Comparison of ENCODE assay signal across 8 cellular contexts in the genomic region with DNA sequence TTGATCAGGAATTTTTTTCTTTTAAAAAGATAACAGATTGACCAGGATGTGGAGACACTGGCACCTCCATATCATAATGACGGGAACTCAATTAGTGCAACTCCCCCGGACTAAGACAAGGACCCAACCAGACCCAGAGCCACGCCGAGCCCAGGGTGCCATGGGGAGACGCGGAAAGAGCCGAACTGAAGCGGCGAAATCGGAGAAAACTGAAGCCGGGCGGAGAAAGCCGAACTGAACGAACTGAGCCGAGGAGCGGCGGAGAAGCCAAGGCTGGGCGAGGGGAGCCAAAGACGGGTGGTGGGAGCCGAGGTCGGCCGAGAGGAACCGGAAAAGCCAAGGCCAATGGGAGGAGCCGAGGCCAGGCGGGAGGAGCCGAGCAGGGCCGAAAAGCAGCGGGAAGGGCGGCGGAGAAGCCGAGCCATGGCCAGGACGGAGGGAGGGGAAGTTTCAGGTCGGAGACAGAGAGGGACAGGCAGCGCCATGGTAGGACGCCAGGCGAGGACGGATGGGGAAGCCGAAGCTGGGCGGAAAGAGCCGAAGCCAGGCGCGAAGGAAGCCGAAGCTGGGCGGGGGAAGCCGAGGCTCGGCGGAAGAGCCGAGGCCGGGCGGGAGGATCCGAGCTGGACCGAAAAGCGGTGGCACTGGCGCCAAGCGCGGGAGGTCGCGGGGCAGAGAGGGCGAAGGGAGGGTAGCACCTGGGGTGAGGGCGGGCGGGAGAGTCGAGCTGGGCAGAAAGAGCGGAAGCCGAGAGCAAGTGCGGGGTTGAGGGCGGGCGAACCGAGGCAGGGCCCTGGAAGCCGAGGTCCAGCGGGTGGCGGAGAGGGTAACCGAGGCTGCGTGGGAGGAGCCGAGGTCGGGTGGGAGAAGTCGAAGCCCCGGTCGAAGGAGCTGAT. TPM values are rescaled to one million over a fixed set of nuclear protein-coding genes. Genes with fewer than 3 reads are reported as not detected.
DNase-seq lines count a peak whose midpoint lies in the region; ATAC-seq, FAIRE-seq and TF ChIP-seq lines count a peak whose summit lies in the region.

No MANE protein-coding gene starts in this region.

- H3K27me3 ChIP-seq in HUES64 (ENCODE audit: insufficient read depth, low read length) (no peaks in the 10 kb centered on the region), OCI-LY1 (ENCODE audit: insufficient read depth, low read length) (no peaks in the 10 kb centered on the region)

- no peaks in the 10 kb centered on the region for H3K79me2 ChIP-seq in OCI-LY1 (ENCODE audit: insufficient read depth, low read length)

- ATAC-seq in GM21447 (IDR thresholded peaks at IDR 0.05; ENCODE audit: unreplicated experiment): peak; percentile 68

- peak overlapping the region; percentile 90 for H3K27ac Mint-ChIP-seq in endothelial cell (ENCODE audit: unreplicated experiment)

- H3K9me2 ChIP-seq in OCI-LY1 (ENCODE audit: low read depth, low read length): no peaks in the 10 kb centered on the region

- peak overlapping the region; percentile 64 for H3K4me2 ChIP-seq in OCI-LY1 (ENCODE audit: low read length)

- peaks cover 19% of the 10 kb centered on the region for H3K27me3 Mint-ChIP-seq in endothelial cell (ENCODE audit: unreplicated experiment)

- H3K27ac ChIP-seq in HUES64 (ENCODE audit: low read depth, low read length) (peak overlapping the region; percentile 85), OCI-LY1 (ENCODE audit: low read depth, low read length, poor library complexity, severe bottlenecking) (peak overlapping the region; percentile 58)

- peak overlapping the region; percentile 91 for H3K4me3 Mint-ChIP-seq in endothelial cell (ENCODE audit: unreplicated experiment)

- H3K9me3 Mint-ChIP-seq in endothelial cell (ENCODE audit: unreplicated experiment): peaks cover 14% of the 10 kb centered on the region

- H3K4me3 ChIP-seq in HUES64 (ENCODE audit: low read length) (peak overlapping the region; percentile 65), OCI-LY1 (ENCODE audit: low read depth, low read length, poor library complexity, severe bottlenecking) (peak overlapping the region; percentile 63)

- no peaks in the 10 kb centered on the region for H3K4me1 ChIP-seq in HUES64 (ENCODE audit: insufficient read depth, low read length)
- peaks cover 23% of the 10 kb centered on the region for H3K4me1 ChIP-seq in OCI-LY1 (ENCODE audit: insufficient read depth, low read length, severe bottlenecking)

- no peaks in the 10 kb centered on the region for H3F3A ChIP-seq in OCI-LY1 (ENCODE audit: insufficient read depth, low read length)

- H4K20me1 ChIP-seq in OCI-LY1 (ENCODE audit: insufficient read depth, low read length): no peaks in the 10 kb centered on the region

- DNase-seq in D721Med (ENCODE audit: insufficient read length, low spot score) (peak; percentile 61), endothelial cell (ENCODE audit: low spot score) (peak; percentile 92), midbrain (lab: John Stamatoyannopoulos, UW) (peak; percentile 93)
- peak; percentile 92 for DNase-seq in activated CD8-positive, alpha-beta memory T cell treated with anti-CD3 and anti-CD28 coated beads, Interleukin-2, amount 50 U/mL, for 48 hours
- DNase-seq in stimulated activated CD8-positive, alpha-beta memory T cell treated with anti-CD3 and anti-CD28 coated beads, Interleukin-15, amount 100 ng/mL, for 4 hours (ENCODE audit: low read depth in 2 of 2): peak; percentile 67 to 75

- H3K36me3 Mint-ChIP-seq in endothelial cell (ENCODE audit: low read depth, unreplicated experiment): peaks cover 27% of the 10 kb centered on the region

- H3K36me3 ChIP-seq in HUES64 (ENCODE audit: insufficient read depth, low read length) (no peaks in the 10 kb centered on the region), OCI-LY1 (ENCODE audit: insufficient read depth, low read length) (no peaks in the 10 kb centered on the region; the same call in 1 of the 2 replicates)

- FAIRE-seq in D721Med (lab: Jason Lieb, UNC): no peak

- H2AFZ ChIP-seq in OCI-LY1 (ENCODE audit: low read length): no peak overlapping the region

- WGBS in HUES64: under 1% methylated on average over 78 of the region's 78 CpGs

- H3K9me3 ChIP-seq in HUES64 (ENCODE audit: insufficient read depth, low read depth, low read length) (peaks cover 19% of the 10 kb centered on the region), OCI-LY1 (ENCODE audit: low read length) (peaks cover 6% of the 10 kb centered on the region; the same call in 1 of the 2 replicates)

- peaks cover 4% of the 10 kb centered on the region for H3K4me1 Mint-ChIP-seq in endothelial cell (ENCODE audit: unreplicated experiment)

- H3K9ac ChIP-seq in HUES64 (ENCODE audit: low read depth, low read length) (peak overlapping the region; percentile 82), OCI-LY1 (ENCODE audit: low read length) (peak overlapping the region; percentile 72)

- TF ChIP-seq CTCF in D721Med (IDR thresholded peaks at IDR 0.05; ENCODE audit: insufficient read depth, missing control alignments): no peak
- TF ChIP-seq CTCF in OCI-LY1 (IDR thresholded peaks at IDR 0.05; ENCODE audit: low read length): no peak
- no peak for TF ChIP-seq CTCF in endothelial cell (IDR thresholded peaks at IDR 0.05; ENCODE audit: unreplicated experiment)

RNA-seq across cellular contexts. Expression of a gene that starts 29.4 kb away (rescaled TPM):
- polyA plus RNA-seq in HUES64 (2013, experiment 1 of 2): 3.4 TPM
- 3.7 TPM for polyA plus RNA-seq in HUES64 (2013, experiment 2 of 2)
- 10.3 TPM for total RNA-seq in endothelial cell (ENCODE audit: unreplicated experiment)

RNA-seq across cellular contexts. Expression of a gene that starts 40.5 kb away (rescaled TPM):
- not detected for polyA plus RNA-seq in HUES64 (2013, experiment 1 of 2)
- polyA plus RNA-seq in HUES64 (2013, experiment 2 of 2): not detected
- not detected for total RNA-seq in endothelial cell (ENCODE audit: unreplicated experiment)

RNA-seq across cellular contexts. Expression of a gene that starts 49.8 kb away (rescaled TPM):
- polyA plus RNA-seq in HUES64 (2013, experiment 1 of 2): not detected
- polyA plus RNA-seq in HUES64 (2013, experiment 2 of 2): not detected
- total RNA-seq in endothelial cell (ENCODE audit: unreplicated experiment): not detected

RNA-seq across cellular contexts. Expression of a gene that starts 59.0 kb away (rescaled TPM):
- not detected for polyA plus RNA-seq in HUES64 (2013, experiment 1 of 2)
- polyA plus RNA-seq in HUES64 (2013, experiment 2 of 2): not detected
- total RNA-seq in endothelial cell (ENCODE audit: unreplicated experiment): not detected

Comparison
In these comparisons a context has a peak if more than half of its experiments do, and no peak if none do; other contexts are left out.
1. Peak in every context shown above with its lines: DNase-seq, ATAC-seq, H3K4me3 ChIP-seq and H3K27ac ChIP-seq.